Comparison of ENCODE assay signal across 29 cellular contexts in genomic region chr1:67322442-67322841, GRCh38. TPM values are rescaled to one million over a fixed set of nuclear protein-coding genes. Genes with fewer than 3 reads are reported as not detected.
"Had no signal": no experiment of that assay in that cellular context is flagged by ENCODE, and none has a peak within 500 bp of the region (broad histone marks: within the 10 kb centered on the region; RNA-seq: fewer than 3 reads in every experiment).

No MANE protein-coding gene starts in this region.

- H3K4me3 Mint-ChIP-seq: activated naive CD8-positive, alpha-beta T cell treated with anti-CD3 and anti-CD28 coated beads, Interleukin-2, amount 50 U/mL, for 24 hours; stimulated activated memory B cell treated with anti-CD40 and anti-IgM and Interleukin-4, amounts not matched to agents 10 μg/mL and 1 μg/mL and 100 μg/mL, for 72 hours; T-cell had no signal

- H3K36me3 Mint-ChIP-seq: T-cell had no signal

- H3K9me3 ChIP-seq: gastroesophageal sphincter, psoas muscle, sigmoid colon, stomach, tibial artery had no signal

- H3K4me1 Mint-ChIP-seq: T-cell had no signal

- H3K27me3 Mint-ChIP-seq: activated naive CD8-positive, alpha-beta T cell treated with anti-CD3 and anti-CD28 coated beads, Interleukin-2, amount 50 U/mL, for 24 hours; T-cell had no signal

- H3K4me1 ChIP-seq: gastroesophageal sphincter, parathyroid adenoma, stomach, tibial artery had no signal

- H3K9me3 Mint-ChIP-seq: activated naive CD8-positive, alpha-beta T cell treated with anti-CD3 and anti-CD28 coated beads, Interleukin-2, amount 50 U/mL, for 24 hours; stimulated activated memory B cell treated with anti-CD40 and anti-IgM and Interleukin-4, amounts not matched to agents 10 μg/mL and 1 μg/mL and 100 μg/mL, for 72 hours; T-cell had no signal

- H3K27me3 ChIP-seq: hepatocyte, sigmoid colon, stomach, tibial artery had no signal

- H3K27ac Mint-ChIP-seq: activated naive CD8-positive, alpha-beta T cell treated with anti-CD3 and anti-CD28 coated beads, Interleukin-2, amount 50 U/mL, for 24 hours; stimulated activated memory B cell treated with anti-CD40 and anti-IgM and Interleukin-4, amounts not matched to agents 10 μg/mL and 1 μg/mL and 100 μg/mL, for 72 hours; T-cell had no signal

- H3K27ac ChIP-seq: gastroesophageal sphincter, hepatocyte, parathyroid adenoma, psoas muscle, sigmoid colon, stomach, tibial artery had no signal

- ATAC-seq: gastroesophageal sphincter, left cardiac atrium, left ventricle myocardium superior, psoas muscle, T-cell had no signal

- H3K36me3 ChIP-seq: gastroesophageal sphincter, sigmoid colon, stomach, tibial artery had no signal

- H3K4me3 ChIP-seq: gastroesophageal sphincter, hepatocyte, psoas muscle, sigmoid colon, stomach, tibial artery had no signal

- DNase-seq: activated CD4-positive, alpha-beta T cell treated with anti-CD3 and anti-CD28 coated beads for 4 hours; activated CD4-positive, CD25-positive, alpha-beta regulatory T cell; activated CD8-positive, alpha-beta memory T cell treated with anti-CD3 and anti-CD28 coated beads for 24 hours; activated CD8-positive, alpha-beta memory T cell treated with anti-CD3 and anti-CD28 coated beads, Interleukin-2, amount 50 U/mL, for 4 hours; activated gamma-delta T cell; activated naive CD4-positive, alpha-beta T cell treated with anti-CD3 and anti-CD28 coated beads, Interleukin-2, amount 50 U/mL, for 16 hours; activated naive CD8-positive, alpha-beta T cell treated with anti-CD3 and anti-CD28 coated beads, Interleukin-2, amount 50 U/mL, for 24 hours; amygdala; caudate nucleus; left cardiac atrium; left ventricle myocardium superior; nucleus accumbens; psoas muscle; sigmoid colon; small intestine; stimulated activated CD4-positive, alpha-beta T cell treated with anti-CD3 and anti-CD28 coated beads, Interleukin-4, amount 100 ng/mL, for 24 hours; stomach; T-cell; tibial artery had no signal

RNA-seq across cellular contexts. Expression of gene IL12RB2, which starts 14.8 kb away (rescaled TPM):
- total RNA-seq: chondrocyte, fibroblast of lung, fibroblast of villous mesenchyme, lung microvascular endothelial cell had no signal
- polyA plus RNA-seq: endothelial cell of umbilical vein, hepatocyte, neural cell had no signal
